In genomic region chr5:98436672-98437071, GRCh38 we compare ENCODE assay signal across 24 cellular contexts.
"Had no signal": no experiment of that assay in that cellular context is flagged by ENCODE, and none has a peak within 500 bp of the region (broad histone marks: within the 10 kb centered on the region; RNA-seq: fewer than 3 reads in every experiment).

No MANE protein-coding gene starts in this region.

- H3K27me3 ChIP-seq: neural progenitor cell, ovary, right lobe of liver, sigmoid colon, stomach, thyroid gland, tibial nerve, upper lobe of left lung, vagina had no signal

- H3K4me1 ChIP-seq: parathyroid adenoma, psoas muscle, right lobe of liver, thyroid gland, tibial nerve, upper lobe of left lung, vagina had no signal

- H3K9me3 ChIP-seq: ovary, psoas muscle, right lobe of liver, thoracic aorta, thyroid gland, vagina had no signal

- H3K36me3 ChIP-seq: neural progenitor cell, ovary, right lobe of liver, sigmoid colon, stomach, thoracic aorta, thyroid gland, tibial nerve, upper lobe of left lung, vagina had no signal

- DNase-seq: natural killer cell; occipital lobe; ovary; psoas muscle; right cardiac atrium; right lobe of liver; sigmoid colon; small intestine; stimulated activated CD4-positive, alpha-beta T cell treated with anti-CD3 and anti-CD28 coated beads, Interleukin-15, amount 100 ng/mL, for 24 hours; stimulated activated CD4-positive, alpha-beta T cell treated with anti-CD3 and anti-CD28 coated beads, Interleukin-2, amount 100 ng/mL, for 24 hours; stimulated activated CD4-positive, alpha-beta T cell treated with anti-CD3 and anti-CD28 coated beads, Interleukin-2, amount 100 ng/mL, for 48 hours; stimulated activated CD4-positive, alpha-beta T cell treated with anti-CD3 and anti-CD28 coated beads, Interleukin-4, amount 100 ng/mL, for 24 hours; stimulated activated naive B cell treated with anti-CD40 and anti-IgM and Interleukin-4, amounts not matched to agents 10 μg/mL and 1 μg/mL and 100 μg/mL, for 72 hours; stimulated activated naive CD4-positive, alpha-beta T cell treated with Interleukin-2 at 50 U/mL for 16 hours; stomach; trophoblast cell; upper lobe of left lung had no signal

- ATAC-seq: natural killer cell; psoas muscle; right cardiac atrium; right lobe of liver; stimulated activated effector memory CD8-positive, alpha-beta T cell treated with anti-CD3 and anti-CD28 coated beads, Interleukin-12 subunit alpha, Interleukin-12 subunit beta, amount 100 ng/mL, for 72 hours; stimulated activated naive B cell treated with anti-CD40 and anti-IgM and Interleukin-4, amounts not matched to agents 10 μg/mL and 1 μg/mL and 100 μg/mL, for 72 hours had no signal

- H3K4me3 ChIP-seq: neural progenitor cell, ovary, psoas muscle, right lobe of liver, sigmoid colon, stomach, thoracic aorta, thyroid gland, tibial nerve, upper lobe of left lung, vagina had no signal
